9 cellular contexts compared by ENCODE assay signal in genomic region chr2:125516496-125517109, GRCh38.
DNase-seq lines count a peak whose midpoint lies in the region; TF ChIP-seq lines count a peak whose summit lies in the region.
"Had no signal": no experiment of that assay in that cellular context is flagged by ENCODE, and none has a peak within 500 bp of the region (broad histone marks: within the 10 kb centered on the region; RNA-seq: fewer than 3 reads in every experiment).

No MANE protein-coding gene starts in this region.

- POLR2A ChIA-PET in CD8-positive, alpha-beta memory T cell (lab: Charles Lee), result no interaction called here

- H3K79me2 ChIP-seq in mammary epithelial cell (ENCODE audit: insufficient read depth, low read length), result no peaks in the 10 kb centered on the region

- H3K4me3 ChIP-seq in LNCaP clone FGC (ENCODE audit: low read depth, low read length), result no peak overlapping the region
- no peak overlapping the region for H3K4me3 ChIP-seq in mammary epithelial cell (replicated peaks in 1 of 3; ENCODE audit: insufficient read depth in 1 of 3, low read depth in 2 of 3, low read length in 3 of 3)
- no peak overlapping the region for H3K4me3 ChIP-seq in retinal pigment epithelial cell (ENCODE audit: low read length)
- no peak overlapping the region for H3K4me3 ChIP-seq in tibial artery
- no peak overlapping the region for H3K4me3 ChIP-seq in ascending aorta
- H3K4me3 ChIP-seq in CD8-positive, alpha-beta memory T cell (ENCODE audit: low read length), result no peak overlapping the region

- no peak overlapping the region for H3K27ac Mint-ChIP-seq in CD8-positive, alpha-beta memory T cell
- H3K27ac Mint-ChIP-seq: brain had no signal

- no peak overlapping the region for H3K4me3 Mint-ChIP-seq in CD8-positive, alpha-beta memory T cell
- H3K4me3 Mint-ChIP-seq: brain had no signal

- DNase-seq in 8988T (peak; percentile 6), LNCaP clone FGC (ENCODE audit: low read depth) (no peak), mammary epithelial cell (no peak), retinal pigment epithelial cell (ENCODE audit: low read depth) (no peak), tibial artery (no peak), ascending aorta (ENCODE audit: low spot score in 2 of 2) (no peak)
- no peak for DNase-seq in CD8-positive, alpha-beta memory T cell

- TF ChIP-seq CTCF in GM12874 (IDR thresholded peaks at IDR 0.05; ENCODE audit: insufficient read depth, low read depth, low read length) (peak; percentile 59), LNCaP clone FGC (IDR thresholded peaks at IDR 0.05; ENCODE audit: control insufficient read depth, extremely low read depth, insufficient read depth) (peak; percentile 72), mammary epithelial cell (conservative IDR thresholded peaks at IDR 0.05 in 1 of 2, IDR thresholded peaks at IDR 0.05 in 1 of 2; ENCODE audit: extremely low read depth in 1 of 2, insufficient read depth in 1 of 2, low read depth in 1 of 2, low read length in 2 of 2) (peak; percentile 27 to 48), retinal pigment epithelial cell (conservative IDR thresholded peaks at IDR 0.05; ENCODE audit: low read depth, low read length) (peak; percentile 49), tibial artery (IDR thresholded peaks at IDR 0.05) (no peak), ascending aorta (IDR thresholded peaks at IDR 0.05) (no peak)

- no peak overlapping the region for H2AFZ ChIP-seq in mammary epithelial cell (ENCODE audit: low read depth, low read length)

- dilution Hi-C loops in mammary epithelial cell (cut with HindIII; ENCODE audit: low sequenced_read_pairs), result no loop called here

- in situ Hi-C loops in mammary epithelial cell (cut with MboI; ENCODE audit: low sequenced_read_pairs in 2 of 2), result no loop called here

- no peaks in the 10 kb centered on the region for H3K27me3 Mint-ChIP-seq in CD8-positive, alpha-beta memory T cell

- 47% methylated on average over 3 of the region's 3 CpGs for WGBS in mammary epithelial cell (ENCODE audit: low coverage, missing lambda C conversion rate)

- H3K4me1 ChIP-seq in mammary epithelial cell (ENCODE audit: insufficient read depth, low read length) (no peaks in the 10 kb centered on the region), tibial artery (no peaks in the 10 kb centered on the region), ascending aorta (no peaks in the 10 kb centered on the region)
- H3K4me1 ChIP-seq in CD8-positive, alpha-beta memory T cell (ENCODE audit: insufficient read depth, low read length), result no peaks in the 10 kb centered on the region

- no peaks in the 10 kb centered on the region for H3K4me1 Mint-ChIP-seq in CD8-positive, alpha-beta memory T cell
- H3K4me1 Mint-ChIP-seq: brain had no signal

- H3K27ac ChIP-seq in mammary epithelial cell (ENCODE audit: insufficient read depth, low read depth, low read length), result no peak overlapping the region
- H3K27ac ChIP-seq in tibial artery, result no peak overlapping the region
- no peak overlapping the region for H3K27ac ChIP-seq in ascending aorta
- H3K27ac ChIP-seq in CD8-positive, alpha-beta memory T cell (ENCODE audit: low read depth, low read length), result no peak overlapping the region

- no peaks in the 10 kb centered on the region for H3K27me3 ChIP-seq in mammary epithelial cell (ENCODE audit: insufficient read depth, low read length)
- H3K27me3 ChIP-seq in tibial artery, result no peaks in the 10 kb centered on the region
- H3K27me3 ChIP-seq in ascending aorta, result no peaks in the 10 kb centered on the region
- H3K27me3 ChIP-seq in CD8-positive, alpha-beta memory T cell (ENCODE audit: insufficient read depth, low read length, poor library complexity, severe bottlenecking), result no peaks in the 10 kb centered on the region

- no peak overlapping the region for H3K4me2 ChIP-seq in mammary epithelial cell (ENCODE audit: insufficient read depth, low read depth, low read length)

- peaks cover 0 to 2% (median 0%) of the 10 kb centered on the region in 3 donors for H3K36me3 Mint-ChIP-seq in CD8-positive, alpha-beta memory T cell
- H3K36me3 Mint-ChIP-seq: brain had no signal

- H3K36me3 ChIP-seq in mammary epithelial cell (ENCODE audit: insufficient read depth, low read length) (no peaks in the 10 kb centered on the region), tibial artery (no peaks in the 10 kb centered on the region), ascending aorta (no peaks in the 10 kb centered on the region)
- no peaks in the 10 kb centered on the region for H3K36me3 ChIP-seq in CD8-positive, alpha-beta memory T cell (ENCODE audit: insufficient read depth, low read length)

- CTCF ChIA-PET in mammary epithelial cell (lab: Charles Lee; ENCODE audit: low non-redundant PET), result no interaction called here
- CTCF ChIA-PET in CD8-positive, alpha-beta memory T cell (lab: Charles Lee), result no interaction called here

- no peak overlapping the region for H3K9ac ChIP-seq in mammary epithelial cell (ENCODE audit: insufficient read depth, low read length)

- H3K9me3 Mint-ChIP-seq in CD8-positive, alpha-beta memory T cell, result peaks cover 10 to 34% (median 21%) of the 10 kb centered on the region in 5 donors

- no peaks in the 10 kb centered on the region for H4K20me1 ChIP-seq in mammary epithelial cell (ENCODE audit: insufficient read depth, low read length)

- peaks cover 10% of the 10 kb centered on the region for H3K9me3 ChIP-seq in mammary epithelial cell (replicated peaks; ENCODE audit: insufficient read depth, low read length)
- peaks cover 0 to 4% (median 0%) of the 10 kb centered on the region in 3 donors for H3K9me3 ChIP-seq in tibial artery
- H3K9me3 ChIP-seq in ascending aorta, result no peaks in the 10 kb centered on the region
- no peaks in the 10 kb centered on the region for H3K9me3 ChIP-seq in CD8-positive, alpha-beta memory T cell (ENCODE audit: low read length)

- BruUV-seq in mammary epithelial cell (replicated peaks; lab: Mats Ljungman, UMichigan), result no TSS peak

- intact Hi-C loops in mammary epithelial cell (cut with micrococcal nuclease), result no loop called here
- intact Hi-C loops in tibial artery (cut with DNase I; ENCODE audit: low total_unique reads), result no loop called here
- intact Hi-C loops in ascending aorta (cut with DNase I), result no loop called here

Comparison
In these comparisons a context has a peak if more than half of its experiments do, and no peak if none do; other contexts are left out.
1. CTCF ChIP-seq: peak in GM12874 (single experiment), LNCaP clone FGC (single experiment), mammary epithelial cell (2 of 2) and retinal pigment epithelial cell (single experiment); none in tibial artery (0 of 2) and ascending aorta (0 of 3).